15 cellular contexts compared by ENCODE assay signal in the genomic region with DNA sequence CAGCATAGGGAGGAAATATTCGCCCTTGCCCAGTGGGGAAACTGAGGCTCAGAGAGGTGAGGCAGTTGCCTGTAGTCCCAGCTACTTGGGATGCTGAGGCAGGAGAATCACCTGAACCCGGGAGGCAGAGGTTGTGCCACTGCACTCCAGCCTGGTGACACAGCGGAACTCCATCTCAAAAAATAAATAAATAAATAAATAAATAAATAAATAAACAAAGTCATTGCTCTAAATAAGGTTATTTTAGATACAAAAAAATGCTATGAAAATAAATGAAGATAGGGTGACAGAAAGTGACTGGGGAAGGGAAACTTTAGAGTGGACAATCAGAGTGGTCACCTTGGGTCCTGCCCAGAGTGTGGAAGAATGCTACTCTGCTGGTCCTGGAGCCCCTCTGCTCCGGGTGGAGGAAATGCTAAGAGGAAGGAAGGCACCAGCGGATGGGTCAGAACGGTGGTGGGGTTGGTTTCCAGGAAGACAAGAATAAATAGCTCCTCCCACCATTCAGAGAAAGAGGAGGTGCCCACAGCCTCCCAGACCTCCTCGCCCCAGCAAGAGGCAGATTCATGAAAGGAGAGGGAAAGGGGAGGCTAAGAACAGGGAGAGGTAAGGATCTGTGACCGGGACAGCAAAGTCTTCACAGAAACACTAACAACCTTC.
"Had no signal": no experiment of that assay in that cellular context is flagged by ENCODE, and none has a peak within 500 bp of the region (broad histone marks: within the 10 kb centered on the region; RNA-seq: fewer than 3 reads in every experiment).

No MANE protein-coding gene starts in this region.

- H3K9me3 Mint-ChIP-seq: activated B cell treated with CpG ODN at 0.5 μM for 24 hours; memory B cell; naive thymus-derived CD8-positive, alpha-beta T cell had no signal

- H3K27me3 Mint-ChIP-seq: activated B cell treated with CpG ODN at 0.5 μM for 24 hours, memory B cell had no signal

- ATAC-seq: naive thymus-derived CD8-positive, alpha-beta T cell had no signal

- H3K4me3 ChIP-seq: esophagus squamous epithelium, left ventricle myocardium inferior, tibial nerve had no signal

- H3K27ac Mint-ChIP-seq: activated B cell treated with CpG ODN at 0.5 μM for 24 hours; memory B cell; naive thymus-derived CD8-positive, alpha-beta T cell had no signal

- H3K36me3 Mint-ChIP-seq: naive thymus-derived CD8-positive, alpha-beta T cell had no signal

- H3K4me3 Mint-ChIP-seq: activated B cell treated with CpG ODN at 0.5 μM for 24 hours; memory B cell; naive thymus-derived CD8-positive, alpha-beta T cell had no signal

- H3K4me1 Mint-ChIP-seq: memory B cell had no signal

- H3K9me3 ChIP-seq: esophagus squamous epithelium, left ventricle myocardium inferior, neutrophil, tibial nerve had no signal

- H3K27ac ChIP-seq: esophagus squamous epithelium, left ventricle myocardium inferior, neutrophil, tibial nerve had no signal

- DNase-seq: activated B cell treated with CpG ODN at 0.5 μM for 24 hours; activated CD4-positive, alpha-beta T cell treated with anti-CD3 and anti-CD28 coated beads for 48 hours; activated CD8-positive, alpha-beta memory T cell treated with anti-CD3 and anti-CD28 coated beads, Interleukin-2, amount 50 U/mL, for 48 hours; activated naive CD4-positive, alpha-beta T cell; esophagus squamous epithelium; hypothalamus; left ventricle myocardium inferior; naive thymus-derived CD8-positive, alpha-beta T cell; stimulated activated CD4-positive, alpha-beta T cell treated with anti-CD3 and anti-CD28 coated beads, Interleukin-4, amount 100 ng/mL, for 24 hours; stimulated activated naive CD4-positive, alpha-beta T cell treated with Interleukin-2 at 50 U/mL for 16 hours; substantia nigra; T-helper 1 cell had no signal

- H3K27me3 ChIP-seq: tibial nerve had no signal

- H3K36me3 ChIP-seq: esophagus squamous epithelium, left ventricle myocardium inferior, neutrophil, tibial nerve had no signal
